Comparison of ENCODE assay signal across 8 cellular contexts in genomic region chr7:66628361-66629221, GRCh38. TPM values are rescaled to one million over a fixed set of nuclear protein-coding genes. Genes with fewer than 3 reads are reported as not detected.
DNase-seq lines count a peak whose midpoint lies in the region; ATAC-seq lines count a peak whose summit lies in the region.

TSS of gene KCTD7 (plus strand) at chr7:66628881. CDS start at chr7:66629065, 184 bp downstream.

- H3K36me3 Mint-ChIP-seq in activated CD4-positive, alpha-beta T cell treated with anti-CD3 and anti-CD28 coated beads, Interleukin-2, amount 10 ng/mL, durations not matched to agents 7 days and 5 days (ENCODE audit: low read depth) = peaks cover 27% of the 10 kb centered on the region

- peak within 1 kb of the TSS; percentile 85 for H3K4me3 Mint-ChIP-seq in activated CD4-positive, alpha-beta T cell treated with anti-CD3 and anti-CD28 coated beads, Interleukin-2, amount 10 ng/mL, durations not matched to agents 7 days and 5 days

- H3K4me1 Mint-ChIP-seq in activated CD4-positive, alpha-beta T cell treated with anti-CD3 and anti-CD28 coated beads, Interleukin-2, amount 10 ng/mL, durations not matched to agents 7 days and 5 days = peaks cover 52% of the 10 kb centered on the region

- H3K9me3 Mint-ChIP-seq in activated CD4-positive, alpha-beta T cell treated with anti-CD3 and anti-CD28 coated beads, Interleukin-2, amount 10 ng/mL, durations not matched to agents 7 days and 5 days = no peaks in the 10 kb centered on the region

- ATAC-seq in GM19372 (IDR thresholded peaks at IDR 0.05; ENCODE audit: low read depth, unreplicated experiment) (peak; percentile 91), HG03521 (IDR thresholded peaks at IDR 0.05; ENCODE audit: unreplicated experiment) (peak; percentile 92), left lobe of liver (peak; percentile 89)

- POLR2A ChIA-PET in activated CD4-positive, alpha-beta T cell treated with anti-CD3 and anti-CD28 coated beads, Interleukin-2, amount 10 ng/mL, durations not matched to agents 7 days and 5 days (lab: Charles Lee) = interaction anchor here (0.8 kb wide), 1 partner anchor 39 kb away, joined by 6 read pairs; no protein-coding TSS in a partner anchor

- CTCF ChIA-PET in activated CD4-positive, alpha-beta T cell treated with anti-CD3 and anti-CD28 coated beads, Interleukin-2, amount 10 ng/mL, durations not matched to agents 7 days and 5 days (lab: Charles Lee) = interaction anchor here (0.6 to 1.5 kb wide), 4 partner anchors 22 to 281 kb away, joined by 3 to 5 read pairs (median 4); no protein-coding TSS in a partner anchor

- DNase-seq in C1 segment of cervical spinal cord (lab: John Stamatoyannopoulos, UW) (peak; percentile 91 to 100 (median 97)), NCI-H69 (lab: John Stamatoyannopoulos, UW) (peak; percentile 99), cortex of kidney (lab: John Stamatoyannopoulos, UW) (peak; percentile 90), left lobe of liver (ENCODE audit: low spot score) (peak; percentile 99)
- DNase-seq in activated CD4-positive, alpha-beta T cell treated with anti-CD3 and anti-CD28 coated beads, Interleukin-2, amount 10 ng/mL, durations not matched to agents 7 days and 5 days = peak; percentile 95
- peak; percentile 93 to 95 for DNase-seq in stimulated activated CD4-positive, alpha-beta T cell treated with anti-CD3 and anti-CD28 coated beads, Interleukin-2, amount 100 ng/mL, for 24 hours

- peak within 1 kb of the TSS; percentile 94 for H3K27ac Mint-ChIP-seq in activated CD4-positive, alpha-beta T cell treated with anti-CD3 and anti-CD28 coated beads, Interleukin-2, amount 10 ng/mL, durations not matched to agents 7 days and 5 days

- peaks cover 4% of the 10 kb centered on the region for H3K27me3 Mint-ChIP-seq in activated CD4-positive, alpha-beta T cell treated with anti-CD3 and anti-CD28 coated beads, Interleukin-2, amount 10 ng/mL, durations not matched to agents 7 days and 5 days

RNA-seq across cellular contexts. Expression of gene KCTD7, which starts in this region (rescaled TPM):
- 10 to 100 TPM; 40.0 to 41.3 TPM for total RNA-seq in activated CD4-positive, alpha-beta T cell treated with anti-CD3 and anti-CD28 coated beads, Interleukin-2, amount 10 ng/mL, durations not matched to agents 7 days and 5 days
- total RNA-seq in left lobe of liver = 3.1 TPM

Comparison
In these comparisons a context has a peak if more than half of its experiments do, and no peak if none do; other contexts are left out.
1. Peak in every context shown above with its lines: DNase-seq and ATAC-seq.